19 cellular contexts compared by ENCODE assay signal in the genomic region with DNA sequence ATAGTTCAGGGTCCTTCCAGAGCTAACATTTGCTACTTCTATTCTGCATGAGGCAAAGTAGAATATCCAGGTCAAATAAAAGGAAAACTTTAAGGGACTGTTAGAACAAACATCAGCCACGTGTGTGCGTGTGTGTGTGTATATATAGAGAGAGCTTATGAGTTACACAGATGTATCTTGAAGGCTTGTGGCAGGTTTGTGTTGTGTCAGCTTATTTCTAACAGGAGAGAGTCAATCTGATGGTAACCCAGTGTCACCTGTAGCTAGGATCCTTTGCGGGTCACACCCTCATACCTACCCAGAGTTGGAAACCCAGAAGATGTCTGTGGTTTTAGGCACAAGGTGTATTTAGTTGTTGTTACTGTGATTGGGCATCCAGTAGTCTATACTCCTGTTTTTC. TPM values are rescaled to one million over a fixed set of nuclear protein-coding genes. Genes with fewer than 3 reads are reported as not detected.
DNase-seq lines count a peak whose midpoint lies in the region; ATAC-seq, FAIRE-seq and TF ChIP-seq lines count a peak whose summit lies in the region.
"Had no signal": no experiment of that assay in that cellular context is flagged by ENCODE, and none has a peak within 500 bp of the region (broad histone marks: within the 10 kb centered on the region; RNA-seq: fewer than 3 reads in every experiment).

No MANE protein-coding gene starts in this region.

- H3K56ac ChIP-seq in IMR-90 (ENCODE audit: extremely low read depth, insufficient read depth, low read length): no peak overlapping the region

- H3K9me3 ChIP-seq in HepG2 (ENCODE audit: low read length): no peaks in the 10 kb centered on the region
- H3K9me3 ChIP-seq in right lobe of liver: no peaks in the 10 kb centered on the region
- no peaks in the 10 kb centered on the region for H3K9me3 ChIP-seq in IMR-90 (ENCODE audit: control insufficient read depth, insufficient read depth, low read length)
- H3K9me3 ChIP-seq in K562 (replicated peaks; ENCODE audit: control insufficient read depth, insufficient read depth, low read depth, low read length): no peaks in the 10 kb centered on the region
- H3K9me3 ChIP-seq in effector memory CD4-positive, alpha-beta T cell (ENCODE audit: control insufficient read depth, low read length): no peaks in the 10 kb centered on the region
- H3K9me3 ChIP-seq: BLaER1, Caco-2 had no signal

- H3K4me1 ChIP-seq in HepG2 (ENCODE audit: insufficient read depth, low read length): peaks cover 33% of the 10 kb centered on the region
- H3K4me1 ChIP-seq in right lobe of liver: peaks cover 0 to 23% (median 10%) of the 10 kb centered on the region in 4 donors
- no peaks in the 10 kb centered on the region for H3K4me1 ChIP-seq in IMR-90 (ENCODE audit: control insufficient read depth, insufficient read depth, low read length)
- no peaks in the 10 kb centered on the region for H3K4me1 ChIP-seq in K562 (replicated peaks in 1 of 2; ENCODE audit: control insufficient read depth in 2 of 2, insufficient read depth in 2 of 2, low read length in 2 of 2)
- H3K4me1 ChIP-seq in effector memory CD4-positive, alpha-beta T cell (ENCODE audit: control insufficient read depth, insufficient read depth, low read length, poor library complexity, severe bottlenecking): no peaks in the 10 kb centered on the region
- H3K4me1 ChIP-seq: BLaER1, Caco-2 had no signal

- CTCF ChIA-PET in HepG2 (lab: Yijun Ruan, JAX; ENCODE audit: low intra/inter-chr PET ratio, low total read pairs) (no interaction called here), IMR-90 (lab: Yijun Ruan, JAX) (no interaction called here), K562 (lab: Yijun Ruan, JAX; ENCODE audit: low intra/inter-chr PET ratio) (no interaction called here)

- H3K4me3 ChIP-seq in HepG2 (replicated peaks in 1 of 3; ENCODE audit: insufficient read depth in 1 of 3, low read depth in 2 of 3, low read length in 3 of 3) (no peak overlapping the region), right lobe of liver (no peak overlapping the region), IMR-90 (ENCODE audit: insufficient read depth, low read depth, low read length) (no peak overlapping the region), K562 (no peak overlapping the region)
- no peak overlapping the region for H3K4me3 ChIP-seq in effector memory CD4-positive, alpha-beta T cell (ENCODE audit: insufficient read depth, low read depth, low read length, poor library complexity, severe bottlenecking)
- H3K4me3 ChIP-seq: BLaER1, GM12878, GM23338 had no signal

- H3K9ac ChIP-seq in HepG2 (ENCODE audit: insufficient read depth, low read depth, low read length) (no peak overlapping the region), IMR-90 (ENCODE audit: low read depth, low read length) (no peak overlapping the region), K562 (ENCODE audit: insufficient read depth in 1 of 2, low read depth in 2 of 2, low read length in 2 of 2) (no peak overlapping the region)
- H3K9ac ChIP-seq: BLaER1 had no signal

- ATAC-seq in HepG2 (no peak), right lobe of liver (no peak), IMR-90 (ENCODE audit: low read depth) (no peak), K562 (no peak)
- ATAC-seq: CD8-positive, alpha-beta T cell; GM12878; GM23338; HCT116 had no signal

- peaks cover 25 to 88% of the 10 kb centered on the region in 2 experiments for H3K36me3 ChIP-seq in HepG2 (replicated peaks in 1 of 2; ENCODE audit: control insufficient read depth in 1 of 2, insufficient read depth in 2 of 2, low read length in 2 of 2)
- peaks cover 18 to 90% (median 51%) of the 10 kb centered on the region in 4 donors for H3K36me3 ChIP-seq in right lobe of liver
- H3K36me3 ChIP-seq in IMR-90 (ENCODE audit: control insufficient read depth, insufficient read depth, low read length): peaks cover 71% of the 10 kb centered on the region
- H3K36me3 ChIP-seq in K562 (ENCODE audit: control insufficient read depth, insufficient read depth, low read length): peaks cover 91% of the 10 kb centered on the region
- peaks cover 91% of the 10 kb centered on the region for H3K36me3 ChIP-seq in effector memory CD4-positive, alpha-beta T cell (ENCODE audit: control insufficient read depth, insufficient read depth, low read length)

- H3K4ac ChIP-seq in IMR-90 (ENCODE audit: low read depth, low read length): no peak overlapping the region

- H3K27ac ChIP-seq in HepG2 (ENCODE audit: extremely low read length, insufficient read depth, low read length): no peak overlapping the region
- no peak overlapping the region for H3K27ac ChIP-seq in right lobe of liver
- no peak overlapping the region for H3K27ac ChIP-seq in IMR-90 (ENCODE audit: insufficient read depth, low read length)
- H3K27ac ChIP-seq in K562 (ENCODE audit: extremely low read depth, low read depth, low read length): no peak overlapping the region
- no peak overlapping the region for H3K27ac ChIP-seq in effector memory CD4-positive, alpha-beta T cell (ENCODE audit: insufficient read depth, low read length, poor library complexity, severe bottlenecking)
- H3K27ac ChIP-seq: BLaER1, C4-2B had no signal

- TF ChIP-seq EP300 in HepG2 (IDR thresholded peaks at IDR 0.05; ENCODE audit: low read depth in 2 of 2, low read length in 2 of 2) (no peak), HepG2 (CRISPR knock-in tag; IDR thresholded peaks at IDR 0.05; ENCODE audit: borderline replicate concordance) (no peak), K562 (IDR thresholded peaks at IDR 0.05; ENCODE audit: low read length) (no peak)

- H4K8ac ChIP-seq in IMR-90 (ENCODE audit: low read depth in 2 of 2, low read length in 2 of 2): no peak overlapping the region

- no peak overlapping the region for H2AK5ac ChIP-seq in IMR-90 (ENCODE audit: low read depth, low read length)

- TF ChIP-seq RAD21 in HepG2 (CRISPR knock-in tag; IDR thresholded peaks at IDR 0.05): no peak
- TF ChIP-seq RAD21 in IMR-90 (IDR thresholded peaks at IDR 0.05; ENCODE audit: low read length): no peak
- TF ChIP-seq RAD21 in K562 (CRISPR knock-in tag; conservative IDR thresholded peaks at IDR 0.05 in 1 of 2, IDR thresholded peaks at IDR 0.05 in 1 of 2): no peak

- H2BK20ac ChIP-seq in IMR-90 (ENCODE audit: low read depth, low read length): no peak overlapping the region

- dilution Hi-C loops in IMR-90 (cut with HindIII; ENCODE audit: low sequenced_read_pairs, unreplicated experiment): no loop called here

- H3K9me1 ChIP-seq in IMR-90 (ENCODE audit: insufficient read depth, low read length) (peaks cover 4% of the 10 kb centered on the region), K562 (ENCODE audit: control insufficient read depth, insufficient read depth, low read length) (no peaks in the 10 kb centered on the region)

- WGBS in HepG2 (ENCODE audit: low lambda C conversion rate): 60% methylated on average over 2 of the region's 3 CpGs
- 44% methylated on average over 2 of the region's 3 CpGs for WGBS in right lobe of liver (ENCODE audit: insufficient coverage, low coverage, low lambda C conversion rate, missing lambda C conversion rate)
- WGBS in IMR-90 (ENCODE audit: extremely low coverage in 2 of 2, insufficient read length in 1 of 2), 2 experiments: no CpG with 5 or more reads among the region's 3 CpGs
- WGBS in K562 (ENCODE audit: insufficient coverage, low coverage, missing lambda C conversion rate): 62% methylated on average over 3 of the region's 3 CpGs

- H3K79me2 ChIP-seq in HepG2 (ENCODE audit: insufficient read depth, low read length) (no peaks in the 10 kb centered on the region), K562 (ENCODE audit: control insufficient read depth, insufficient read depth, low read length) (no peaks in the 10 kb centered on the region)

- no peak overlapping the region for H2AFZ ChIP-seq in HepG2 (ENCODE audit: low read length)
- H2AFZ ChIP-seq in IMR-90 (replicated peaks; ENCODE audit: low read length, poor library complexity): no peak overlapping the region
- no peak overlapping the region for H2AFZ ChIP-seq in K562 (ENCODE audit: low read depth, low read length)
- H2AFZ ChIP-seq: GM23338 had no signal

- no peak overlapping the region for H4K5ac ChIP-seq in IMR-90 (ENCODE audit: low read depth, low read length)

- BruUV-seq in HepG2 (replicated peaks; lab: Mats Ljungman, UMichigan) (no TSS peak), IMR-90 (replicated peaks; lab: Mats Ljungman, UMichigan) (no TSS peak), K562 (replicated peaks; lab: Mats Ljungman, UMichigan) (no TSS peak)

- no peak overlapping the region for H3K18ac ChIP-seq in IMR-90 (ENCODE audit: low read depth, low read length)

- TF ChIP-seq CTCF in HepG2 (CRISPR knock-in tag; IDR thresholded peaks at IDR 0.05) (no peak), right lobe of liver (IDR thresholded peaks at IDR 0.05) (no peak), IMR-90 (conservative IDR thresholded peaks at IDR 0.05; ENCODE audit: low read depth, low read length) (no peak), K562 (IDR thresholded peaks at IDR 0.05 in 2 of 3, conservative IDR thresholded peaks at IDR 0.05 in 1 of 3; ENCODE audit: insufficient read depth in 2 of 3, low read depth in 1 of 3, low read length in 3 of 3) (no peak)

- no peak overlapping the region for H3K14ac ChIP-seq in IMR-90 (replicated peaks; ENCODE audit: low read depth, low read length)

- H3K27me3 ChIP-seq in HepG2 (ENCODE audit: control insufficient read depth in 1 of 2, insufficient read depth in 2 of 2, low read length in 2 of 2) (no peaks in the 10 kb centered on the region), right lobe of liver (no peaks in the 10 kb centered on the region), IMR-90 (ENCODE audit: control insufficient read depth, insufficient read depth, low read length) (no peaks in the 10 kb centered on the region), K562 (ENCODE audit: control insufficient read depth in 2 of 2, insufficient read depth in 2 of 2, low read length in 2 of 2) (no peaks in the 10 kb centered on the region)
- no peaks in the 10 kb centered on the region for H3K27me3 ChIP-seq in effector memory CD4-positive, alpha-beta T cell (replicated peaks; ENCODE audit: control insufficient read depth, insufficient read depth, low read length, poor library complexity, severe bottlenecking)
- H3K27me3 ChIP-seq: BLaER1 had no signal

- POLR2A ChIA-PET in HepG2 (lab: Yijun Ruan, JAX): no interaction called here
- POLR2A ChIA-PET in IMR-90 (lab: Charles Lee; ENCODE audit: unreplicated experiment): no interaction called here
- POLR2A ChIA-PET in K562 (lab: Yijun Ruan, JAX): interaction anchor here (0.5 to 5.1 kb wide), 5 partner anchors 11 to 307 kb away, joined by 3 to 44 read pairs (median 3); partner anchors contain the start of genes POLR1E and TOMM5

- TF ChIP-seq POLR2A in HepG2 (IDR thresholded peaks at IDR 0.05; ENCODE audit: insufficient read depth in 1 of 2, low read depth in 2 of 2, low read length in 2 of 2): no peak
- TF ChIP-seq POLR2A in right lobe of liver (IDR thresholded peaks at IDR 0.05): no peak
- no peak for TF ChIP-seq POLR2A in IMR-90 (IDR thresholded peaks at IDR 0.05; ENCODE audit: low read depth, low read length)
- TF ChIP-seq POLR2A in K562 (conservative IDR thresholded peaks at IDR 0.05): no peak

- peaks cover 13 to 16% of the 10 kb centered on the region in 2 experiments for H3K79me1 ChIP-seq in IMR-90 (ENCODE audit: low read depth in 1 of 2, low read length in 2 of 2)

- no peak overlapping the region for H2BK5ac ChIP-seq in IMR-90 (ENCODE audit: low read depth, low read length, poor library complexity, severe bottlenecking)

- no peak overlapping the region for H2BK15ac ChIP-seq in IMR-90 (ENCODE audit: low read depth, low read length)

- FAIRE-seq in HepG2 (lab: Jason Lieb, UNC): no peak
- no peak for FAIRE-seq in K562 (lab: Jason Lieb, UNC)
- FAIRE-seq: GM12878, GM18507 had no signal

- DNase-seq in HepG2 (ENCODE audit: low spot score) (no peak), right lobe of liver (no peak), IMR-90 (no peak), K562 (ENCODE audit: extremely low read depth in 1 of 4, low spot score in 3 of 4) (peak in 2 of 4 experiments; percentile 5 to 7)
- no peak for DNase-seq in stimulated activated CD4-positive, alpha-beta T cell treated with anti-CD3 and anti-CD28 coated beads, Interleukin-4, amount 100 ng/mL, for 4 hours
- no peak for DNase-seq in effector memory CD4-positive, alpha-beta T cell
- DNase-seq: Caco-2; CD4-positive, CD25-positive, alpha-beta regulatory T cell; CD8-positive, alpha-beta T cell; DMS79; EL; GDM1; H9 had no signal

- no peak overlapping the region for H2AK9ac ChIP-seq in IMR-90 (replicated peaks; ENCODE audit: low read depth, low read length, poor library complexity)

- no peaks in the 10 kb centered on the region for H4K20me1 ChIP-seq in HepG2 (ENCODE audit: insufficient read depth, low read length)
- H4K20me1 ChIP-seq in IMR-90 (ENCODE audit: insufficient read depth, low read length): no peaks in the 10 kb centered on the region; the same call in 1 of the 2 replicates
- H4K20me1 ChIP-seq in K562 (replicated peaks; ENCODE audit: control insufficient read depth, insufficient read depth, low read length): peaks cover 5% of the 10 kb centered on the region

- in situ Hi-C loops in HepG2 (cut with HindIII; ENCODE audit: extremely low pct_ligation_motif_present, low pct_unique_long_range_greater_than_20kb) (loop anchor here (25.0 kb wide), 3 partner anchors 239 to 864 kb away; partner anchors contain the start of gene SLC25A51), IMR-90 (cut with MboI; ENCODE audit: low sequenced_read_pairs) (loop anchor here (25.0 kb wide), 2 partner anchors 564 to 864 kb away; partner anchors contain the start of gene SHB), K562 (cut with MboI) (loop anchor here (25.0 kb wide), 1 partner anchor 864 kb away; no protein-coding TSS in a partner anchor)

- intact Hi-C loops in HepG2 (cut with micrococcal nuclease; ENCODE audit: unreplicated experiment): no loop called here
- intact Hi-C loops in right lobe of liver (cut with DNase I): no loop called here
- intact Hi-C loops in IMR-90 (cut with micrococcal nuclease): no loop called here
- intact Hi-C loops in K562 (cut with micrococcal nuclease): no loop called here

- H4K91ac ChIP-seq in IMR-90 (ENCODE audit: insufficient read depth, low read depth, low read length): no peak overlapping the region

- no peak overlapping the region for H2BK120ac ChIP-seq in IMR-90 (ENCODE audit: low read depth, low read length)

- H3K4me2 ChIP-seq in HepG2 (ENCODE audit: low read depth, low read length) (no peak overlapping the region), IMR-90 (ENCODE audit: low read depth, low read length) (no peak overlapping the region), K562 (ENCODE audit: insufficient read depth, low read length) (no peak overlapping the region)
- H3K4me2 ChIP-seq: BLaER1, GM23338 had no signal

- H3K23ac ChIP-seq in IMR-90 (ENCODE audit: low read depth, low read length): no peak overlapping the region

RNA-seq across cellular contexts. Expression of gene POLR1E, which starts 12.7 kb away (rescaled TPM):
- 37.8 and 49.1 TPM in 2 replicates for total RNA-seq in HepG2 (2016; rRNA removed; fragmentation: Illumina TruSeq; extraction: Trizol)
- 12.6 and 13.7 TPM in 2 replicates for total RNA-seq in HepG2 (2016; cell fraction: cytosol; rRNA removed; fragmentation: Illumina TruSeq; extraction: Trizol; ENCODE audit: low read depth)
- total RNA-seq in HepG2 (2016; cell fraction: insoluble cytoplasmic fraction; rRNA removed; fragmentation: Illumina TruSeq; extraction: Trizol): 35.7 and 42.1 TPM in 2 replicates
- 24.4 and 28.3 TPM in 2 replicates for total RNA-seq in HepG2 (2016; cell fraction: membrane; rRNA removed; fragmentation: Illumina TruSeq; extraction: Trizol)
- 19.5 and 22.1 TPM in 2 replicates for total RNA-seq in HepG2 (2016; cell fraction: nucleus; rRNA removed; fragmentation: Illumina TruSeq; extraction: Trizol)
- polyA plus RNA-seq in HepG2 (2011; rRNA removed): 18.9 and 23.0 TPM in 2 replicates
- polyA plus RNA-seq in HepG2 (2011; cell fraction: cytosol; rRNA removed): 16.9 and 20.6 TPM in 2 replicates
- 6.3 and 8.5 TPM in 2 replicates for polyA plus RNA-seq in HepG2 (2011; cell fraction: nucleus; rRNA removed)
- polyA plus RNA-seq in HepG2 (2012): 15.5 and 19.9 TPM in 2 replicates
- polyA plus RNA-seq in HepG2 (2016; cell fraction: cytosol; fragmentation: Illumina TruSeq; extraction: Trizol; ENCODE audit: low read depth): 9.5 and 9.6 TPM in 2 replicates
- 31.1 and 31.2 TPM in 2 replicates for polyA plus RNA-seq in HepG2 (2016; cell fraction: insoluble cytoplasmic fraction; fragmentation: Illumina TruSeq; extraction: Trizol; ENCODE audit: low read depth)
- polyA plus RNA-seq in HepG2 (2016; cell fraction: membrane; fragmentation: Illumina TruSeq; extraction: Trizol; ENCODE audit: low read depth): 16.1 and 18.2 TPM in 2 replicates
- polyA plus RNA-seq in HepG2 (2016; cell fraction: nucleus; fragmentation: Illumina TruSeq; extraction: Trizol; ENCODE audit: insufficient read depth, low read depth): 16.7 and 17.8 TPM in 2 replicates
- 17.1 and 37.9 TPM in 2 replicates for polyA minus RNA-seq in HepG2 (2011; rRNA and poly(A)+ RNA removed; ENCODE audit: low replicate concordance)
- 14.0 and 14.2 TPM in 2 replicates for polyA minus RNA-seq in HepG2 (2011; cell fraction: cytosol; rRNA and poly(A)+ RNA removed)
- polyA minus RNA-seq in HepG2 (2011; cell fraction: nucleus; rRNA and poly(A)+ RNA removed): 17.8 and 20.8 TPM in 2 replicates
- total RNA-seq in right lobe of liver: 10 to 100 TPM; 11.7 to 18.1 (median 14.4) TPM
- 67.5 and 71.9 TPM in 2 replicates for total RNA-seq in IMR-90 (2012; rRNA removed)
- polyA plus RNA-seq in IMR-90 (2012; rRNA removed): 42.7 and 48.0 TPM in 2 replicates
- 18.3 and 30.3 TPM in 2 replicates for polyA plus RNA-seq in IMR-90 (2012; cell fraction: cytosol; rRNA removed)
- polyA plus RNA-seq in IMR-90 (2012; cell fraction: nucleus; rRNA removed; ENCODE audit: low replicate concordance): 7.5 and 23.9 TPM in 2 replicates
- total RNA-seq in K562 (2011; cell fraction: chromatin; rRNA removed; ENCODE audit: low replicate concordance): 50.0 and 70.5 TPM in 2 replicates
- total RNA-seq in K562 (2011; cell fraction: nucleolus; rRNA removed): 44.6 and 55.7 TPM in 2 replicates
- total RNA-seq in K562 (2011; cell fraction: nucleoplasm; rRNA removed): 43.4 and 44.5 TPM in 2 replicates
- total RNA-seq in K562 (2014; rRNA removed): 61.1 and 70.2 TPM in 2 replicates
- 102 and 104 TPM in 2 replicates for total RNA-seq in K562 (2014; rRNA removed; fragmentation: Illumina TruSeq; extraction: Trizol)
- 82.0 and 85.0 TPM in 2 replicates for total RNA-seq in K562 (2015; rRNA removed; fragmentation: Illumina TruSeq; extraction: Trizol)
- total RNA-seq in K562 (2021): 69.0 and 73.1 TPM in 2 replicates
- polyA plus RNA-seq in K562 (2011; rRNA removed): 70.3 and 95.1 TPM in 2 replicates
- polyA plus RNA-seq in K562 (2011; cell fraction: cytosol; rRNA removed): 41.3 and 55.7 TPM in 2 replicates
- 23.3 and 26.4 TPM in 2 replicates for polyA plus RNA-seq in K562 (2011; cell fraction: nucleus; rRNA removed)
- polyA plus RNA-seq in K562 (2012): 52.5 and 66.7 TPM in 2 replicates
- 89.6 and 91.7 TPM in 2 replicates for polyA plus RNA-seq in K562 (2014; fragmentation: Illumina TruSeq; extraction: Trizol)
- 10 to 100 TPM; 18.9 to 39.4 TPM for polyA plus RNA-seq in K562 (2014; fragmentation: Nextera tagmentation; extraction: Ambion mirVana)
- 74.4 and 85.6 TPM in 2 replicates for polyA plus RNA-seq in K562 (2014; rRNA removed)
- 104 and 115 TPM in 2 replicates for polyA minus RNA-seq in K562 (2011; rRNA and poly(A)+ RNA removed)
- 34.6 and 39.5 TPM in 2 replicates for polyA minus RNA-seq in K562 (2011; cell fraction: cytosol; rRNA and poly(A)+ RNA removed)
- polyA minus RNA-seq in K562 (2011; cell fraction: nucleus; rRNA and poly(A)+ RNA removed): 23.8 and 26.3 TPM in 2 replicates

RNA-seq across cellular contexts. Expression of gene ZBTB5, which starts 33.2 kb away (rescaled TPM):
- 12.5 and 15.2 TPM in 2 replicates for total RNA-seq in HepG2 (2016; rRNA removed; fragmentation: Illumina TruSeq; extraction: Trizol)
- 0.81 and 0.88 TPM in 2 replicates for total RNA-seq in HepG2 (2016; cell fraction: cytosol; rRNA removed; fragmentation: Illumina TruSeq; extraction: Trizol; ENCODE audit: low read depth)
- 12.4 and 14.4 TPM in 2 replicates for total RNA-seq in HepG2 (2016; cell fraction: insoluble cytoplasmic fraction; rRNA removed; fragmentation: Illumina TruSeq; extraction: Trizol)
- 5.8 and 6.1 TPM in 2 replicates for total RNA-seq in HepG2 (2016; cell fraction: membrane; rRNA removed; fragmentation: Illumina TruSeq; extraction: Trizol)
- 11.2 and 13.3 TPM in 2 replicates for total RNA-seq in HepG2 (2016; cell fraction: nucleus; rRNA removed; fragmentation: Illumina TruSeq; extraction: Trizol)
- 19.7 and 20.5 TPM in 2 replicates for polyA plus RNA-seq in HepG2 (2011; rRNA removed)
- polyA plus RNA-seq in HepG2 (2011; cell fraction: cytosol; rRNA removed): 14.8 and 16.3 TPM in 2 replicates
- polyA plus RNA-seq in HepG2 (2011; cell fraction: nucleus; rRNA removed): 25.4 and 27.5 TPM in 2 replicates
- 10.3 and 11.9 TPM in 2 replicates for polyA plus RNA-seq in HepG2 (2012)
- polyA plus RNA-seq in HepG2 (2016; cell fraction: cytosol; fragmentation: Illumina TruSeq; extraction: Trizol; ENCODE audit: low read depth): 0.35 and 0.64 TPM in 2 replicates
- 11.5 and 11.7 TPM in 2 replicates for polyA plus RNA-seq in HepG2 (2016; cell fraction: insoluble cytoplasmic fraction; fragmentation: Illumina TruSeq; extraction: Trizol; ENCODE audit: low read depth)
- polyA plus RNA-seq in HepG2 (2016; cell fraction: membrane; fragmentation: Illumina TruSeq; extraction: Trizol; ENCODE audit: low read depth): 3.5 and 4.3 TPM in 2 replicates
- 16.5 and 19.6 TPM in 2 replicates for polyA plus RNA-seq in HepG2 (2016; cell fraction: nucleus; fragmentation: Illumina TruSeq; extraction: Trizol; ENCODE audit: insufficient read depth, low read depth)
- 29.3 and 36.6 TPM in 2 replicates for polyA minus RNA-seq in HepG2 (2011; rRNA and poly(A)+ RNA removed; ENCODE audit: low replicate concordance)
- polyA minus RNA-seq in HepG2 (2011; cell fraction: cytosol; rRNA and poly(A)+ RNA removed): 11.4 and 13.4 TPM in 2 replicates
- 23.9 and 25.2 TPM in 2 replicates for polyA minus RNA-seq in HepG2 (2011; cell fraction: nucleus; rRNA and poly(A)+ RNA removed)
- 1 to 10 TPM; 4.3 to 6.6 (median 5.5) TPM for total RNA-seq in right lobe of liver
- total RNA-seq in IMR-90 (2012; rRNA removed): 9.1 and 10.8 TPM in 2 replicates
- 5.8 and 6.3 TPM in 2 replicates for polyA plus RNA-seq in IMR-90 (2012; rRNA removed)
- 2.6 and 3.2 TPM in 2 replicates for polyA plus RNA-seq in IMR-90 (2012; cell fraction: cytosol; rRNA removed)
- polyA plus RNA-seq in IMR-90 (2012; cell fraction: nucleus; rRNA removed; ENCODE audit: low replicate concordance): 7.5 and 15.3 TPM in 2 replicates
- 41.8 and 45.3 TPM in 2 replicates for total RNA-seq in K562 (2011; cell fraction: chromatin; rRNA removed; ENCODE audit: low replicate concordance)
- 38.3 and 44.4 TPM in 2 replicates for total RNA-seq in K562 (2011; cell fraction: nucleolus; rRNA removed)
- 44.4 and 47.6 TPM in 2 replicates for total RNA-seq in K562 (2011; cell fraction: nucleoplasm; rRNA removed)
- total RNA-seq in K562 (2014; rRNA removed): 14.8 and 15.1 TPM in 2 replicates
- total RNA-seq in K562 (2014; rRNA removed; fragmentation: Illumina TruSeq; extraction: Trizol): 14.8 and 15.3 TPM in 2 replicates
- 14.4 and 15.5 TPM in 2 replicates for total RNA-seq in K562 (2015; rRNA removed; fragmentation: Illumina TruSeq; extraction: Trizol)
- total RNA-seq in K562 (2021): 16.6 and 18.9 TPM in 2 replicates
- polyA plus RNA-seq in K562 (2011; rRNA removed): 43.2 and 46.6 TPM in 2 replicates
- polyA plus RNA-seq in K562 (2011; cell fraction: cytosol; rRNA removed): 33.1 and 42.6 TPM in 2 replicates
- polyA plus RNA-seq in K562 (2011; cell fraction: nucleus; rRNA removed): 43.6 and 54.0 TPM in 2 replicates
- 13.7 and 13.8 TPM in 2 replicates for polyA plus RNA-seq in K562 (2012)
- 20.1 and 21.2 TPM in 2 replicates for polyA plus RNA-seq in K562 (2014; fragmentation: Illumina TruSeq; extraction: Trizol)
- polyA plus RNA-seq in K562 (2014; fragmentation: Nextera tagmentation; extraction: Ambion mirVana): 1 to 10 TPM; 2.3 to 4.7 TPM
- polyA plus RNA-seq in K562 (2014; rRNA removed): 16.3 and 16.9 TPM in 2 replicates
- polyA minus RNA-seq in K562 (2011; rRNA and poly(A)+ RNA removed): 43.5 and 52.8 TPM in 2 replicates
- polyA minus RNA-seq in K562 (2011; cell fraction: cytosol; rRNA and poly(A)+ RNA removed): 15.8 and 19.3 TPM in 2 replicates
- polyA minus RNA-seq in K562 (2011; cell fraction: nucleus; rRNA and poly(A)+ RNA removed): 20.2 and 29.5 TPM in 2 replicates

Comparison
In these comparisons a context has a peak if more than half of its experiments do, and no peak if none do; other contexts are left out.
1. Of the 241 proteins assayed by ChIP-seq in both HepG2 and K562: peak only in HepG2: none; only in K562: MAFG; in both: MAFF and MAFK; in neither: 238.